In the genomic region with DNA sequence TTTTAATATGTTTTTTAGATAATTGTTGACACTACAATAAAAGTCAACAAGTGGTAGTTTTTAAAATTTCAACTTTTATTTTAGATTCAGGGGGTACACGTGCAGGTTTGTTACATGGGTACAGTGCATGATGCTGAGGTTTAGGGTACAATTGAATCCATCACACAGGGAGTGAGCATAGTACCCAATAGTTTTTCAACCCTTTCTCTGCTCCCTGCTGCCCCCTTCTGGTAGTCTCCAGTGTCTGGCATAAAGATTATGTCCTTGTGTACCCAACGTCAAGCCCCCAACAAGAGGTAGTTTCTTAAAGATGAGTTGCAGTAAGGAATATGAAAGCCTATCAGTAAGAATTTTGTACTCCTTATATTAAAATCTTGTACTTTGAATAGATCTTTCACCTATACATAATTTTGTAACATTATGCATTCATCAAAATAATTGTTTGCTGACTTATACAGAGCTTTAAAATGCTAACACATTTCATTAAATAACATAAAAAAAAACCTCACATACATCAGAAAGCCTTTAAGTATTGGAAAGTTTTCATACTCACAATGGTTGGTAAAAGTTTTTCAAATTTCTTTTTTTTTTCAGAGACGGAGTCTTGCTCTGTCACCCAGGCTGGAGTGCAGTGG, we compare ENCODE assay signal across 8 cellular contexts. TPM values are rescaled to one million over a fixed set of nuclear protein-coding genes. Genes with fewer than 3 reads are reported as not detected.
DNase-seq lines count a peak whose midpoint lies in the region; ATAC-seq, FAIRE-seq and TF ChIP-seq lines count a peak whose summit lies in the region.

No MANE protein-coding gene starts in this region.

- H3K27me3 Mint-ChIP-seq in osteocyte (ENCODE audit: unreplicated experiment) = peaks cover 17% of the 10 kb centered on the region

- no peak overlapping the region for H3K27ac Mint-ChIP-seq in osteocyte (ENCODE audit: unreplicated experiment)

- POLR2A ChIA-PET in AG04449 (lab: Yijun Ruan, JAX) = no interaction called here

- no peak for TF ChIP-seq POLR2A in GM18505 (IDR thresholded peaks at IDR 0.05; ENCODE audit: borderline replicate concordance, extremely low read depth, insufficient read depth, insufficient read length)

- no peak overlapping the region for H3K4me3 ChIP-seq in AG04449 (ENCODE audit: low read depth, low read length)
- no peak overlapping the region for H3K4me3 ChIP-seq in fibroblast of mammary gland (ENCODE audit: control insufficient read depth, low read depth, low read length)

- peak; percentile 72 for TF ChIP-seq CTCF in AG04449 (IDR thresholded peaks at IDR 0.05; ENCODE audit: insufficient read depth, low read length, missing control alignments)
- peak; percentile 90 for TF ChIP-seq CTCF in fibroblast of mammary gland (conservative IDR thresholded peaks at IDR 0.05; ENCODE audit: control insufficient read depth, insufficient read depth, low read depth, low read length)
- TF ChIP-seq CTCF in osteocyte (IDR thresholded peaks at IDR 0.05) = peak; percentile 65

- no peaks in the 10 kb centered on the region for H3K4me1 Mint-ChIP-seq in osteocyte (ENCODE audit: unreplicated experiment)

- H3K9me3 Mint-ChIP-seq in osteocyte (ENCODE audit: unreplicated experiment) = no peaks in the 10 kb centered on the region

- no peaks in the 10 kb centered on the region for H3K36me3 Mint-ChIP-seq in osteocyte (ENCODE audit: unreplicated experiment)

- no peak for FAIRE-seq in urothelium cell line (lab: Jason Lieb, UNC)

- peak; percentile 62 for ATAC-seq in GM18505 (IDR thresholded peaks at IDR 0.05; ENCODE audit: unreplicated experiment)
- peak; percentile 83 for ATAC-seq in HG03354 (IDR thresholded peaks at IDR 0.05; ENCODE audit: poor library complexity, severe bottlenecking, unreplicated experiment)

- H3K4me3 Mint-ChIP-seq in osteocyte (ENCODE audit: unreplicated experiment) = no peak overlapping the region

- CTCF ChIA-PET in AG04449 (lab: Yijun Ruan, JAX) = interaction anchor here (0.6 to 8.4 kb wide), 13 partner anchors 7 to 498 kb away, joined by 3 to 80 read pairs (median 3); a partner anchor contains a TSS

- DNase-seq in AG04449 (ENCODE audit: low read depth, low spot score) = no peak
- peak; percentile 8 for DNase-seq in NOMO-1 treated with dmso at 0.1 percent for 144 hours (lab: John Stamatoyannopoulos, UW; ENCODE audit: unreplicated experiment)
- DNase-seq in activated CD8-positive, alpha-beta memory T cell treated with anti-CD3 and anti-CD28 coated beads, Interleukin-2, amount 50 U/mL, for 1 hour (ENCODE audit: extremely low read depth) = peak; percentile 67
- DNase-seq in fibroblast of mammary gland (ENCODE audit: low read depth) = peak; percentile 58
- DNase-seq in osteocyte (ENCODE audit: extremely low spot score, unreplicated experiment) = no peak
- DNase-seq in urothelium cell line (ENCODE audit: low spot score) = peak; percentile 46

RNA-seq across cellular contexts. Expression of a gene that starts 5.4 kb away (rescaled TPM):
- 47.9 and 52.6 TPM in 2 replicates for total RNA-seq in osteocyte

RNA-seq across cellular contexts. Expression of a gene that starts 11.7 kb away (rescaled TPM):
- total RNA-seq in osteocyte = 13.5 and 14.2 TPM in 2 replicates

Comparison
In these comparisons a context has a peak if more than half of its experiments do, and no peak if none do; other contexts are left out.
1. DNase-seq: peak in NOMO-1 treated with dmso at 0.1 percent for 144 hours (single experiment), activated CD8-positive, alpha-beta memory T cell treated with anti-CD3 and anti-CD28 coated beads, Interleukin-2, amount 50 U/mL, for 1 hour (single experiment), fibroblast of mammary gland (single experiment) and urothelium cell line (single experiment); none in AG04449 (single experiment) and osteocyte (single experiment).
2. Peak in every context shown above with its lines, with median percentiles within 50 percentile points of each other: CTCF ChIP-seq.